4 cellular contexts compared by ENCODE assay signal in the genomic region with DNA sequence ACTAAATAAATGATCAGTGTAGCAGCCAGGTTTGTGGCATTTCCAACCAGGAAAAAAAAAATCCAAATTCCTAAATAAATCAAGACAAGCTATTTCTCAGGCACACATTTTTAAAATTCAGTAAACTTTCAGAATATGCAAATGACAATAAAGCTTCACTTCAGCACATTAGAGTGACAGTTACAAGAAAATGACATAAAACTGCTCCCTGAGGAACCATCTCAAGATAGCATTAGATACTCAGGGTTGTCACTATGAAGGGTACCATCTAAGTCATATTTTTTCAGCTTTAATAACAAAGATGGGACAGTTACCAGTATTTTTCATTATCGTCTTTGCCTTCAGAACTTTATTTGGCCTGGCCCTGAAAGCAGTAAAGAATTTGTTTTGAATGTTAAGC.
"Had no signal": no experiment of that assay in that cellular context is flagged by ENCODE, and none has a peak within 500 bp of the region (broad histone marks: within the 10 kb centered on the region; RNA-seq: fewer than 3 reads in every experiment).

No MANE protein-coding gene starts in this region.

- ATAC-seq: HepG2, K562 had no signal

- H3K4me3 ChIP-seq: K562 had no signal

- H3K27ac ChIP-seq: HL-60 had no signal

- DNase-seq: IMR-90 had no signal
